23 cellular contexts compared by ENCODE assay signal in the genomic region with DNA sequence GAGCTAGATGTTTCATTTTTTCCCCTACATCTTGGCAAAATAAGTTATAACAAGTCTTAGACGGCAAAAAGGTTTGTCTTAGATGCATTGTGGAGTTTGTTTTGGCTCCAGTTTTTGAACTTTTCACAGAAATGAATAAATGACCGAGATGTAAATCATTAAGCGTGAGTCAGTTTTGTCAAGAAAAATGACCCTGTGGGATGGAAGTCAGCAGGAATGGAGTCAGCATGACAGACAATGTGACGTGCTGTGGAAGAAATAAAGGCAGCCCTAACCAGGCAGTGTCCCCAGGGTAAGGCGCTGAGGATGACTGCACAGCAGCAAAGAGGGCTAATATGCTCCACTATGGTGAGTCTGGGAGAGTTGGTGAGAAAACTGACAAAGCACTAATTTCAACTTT.
"Had no signal": no experiment of that assay in that cellular context is flagged by ENCODE, and none has a peak within 500 bp of the region (broad histone marks: within the 10 kb centered on the region; RNA-seq: fewer than 3 reads in every experiment).

No MANE protein-coding gene starts in this region.

- H3K4me3 ChIP-seq: cardiac muscle cell, dorsolateral prefrontal cortex, gastroesophageal sphincter, heart left ventricle, right atrium auricular region, skin epidermis, upper lobe of right lung had no signal

- H3K4me1 ChIP-seq: right atrium auricular region, upper lobe of right lung had no signal

- H3K9ac ChIP-seq: SK-N-SH had no signal

- H3K36me3 ChIP-seq: cardiac muscle cell, gastroesophageal sphincter, heart left ventricle, right atrium auricular region, upper lobe of right lung had no signal

- H3K9me3 Mint-ChIP-seq: activated CD8-positive, alpha-beta T cell treated with anti-CD3 and anti-CD28 coated beads for 36 hours; activated naive CD4-positive, alpha-beta T cell treated with anti-CD3 and anti-CD28 coated beads, Interleukin-2, amount 10 ng/mL, durations not matched to agents 7 days and 5 days; activated naive CD8-positive, alpha-beta T cell treated with anti-CD3 and anti-CD28 coated beads, Interleukin-2, amount 50 U/mL, for 24 hours; stimulated activated naive CD8-positive, alpha-beta T cell treated with anti-CD3 and anti-CD28 coated beads, Interleukin-15, amount 100 ng/mL, for 72 hours; T-helper 2 cell treated with Interferon-gamma antibody and Interleukin-4, amounts not matched to agents 5 μg/mL and 100 μg/mL, for 36 hours had no signal

- H3K36me3 Mint-ChIP-seq: activated naive CD4-positive, alpha-beta T cell treated with anti-CD3 and anti-CD28 coated beads, Interleukin-2, amount 10 ng/mL, durations not matched to agents 7 days and 5 days; memory B cell had no signal

- DNase-seq: activated CD4-positive, alpha-beta T cell treated with anti-CD3 and anti-CD28 coated beads for 48 hours; activated CD4-positive, CD25-positive, alpha-beta regulatory T cell; activated CD8-positive, alpha-beta T cell treated with anti-CD3 and anti-CD28 coated beads for 36 hours; activated naive CD4-positive, alpha-beta T cell treated with anti-CD3 and anti-CD28 coated beads, Interleukin-2, amount 10 ng/mL, durations not matched to agents 7 days and 5 days; activated naive CD8-positive, alpha-beta T cell treated with anti-CD3 and anti-CD28 coated beads, Interleukin-2, amount 50 U/mL, for 24 hours; activated T-cell treated with anti-CD3 and anti-CD28 coated beads, Interleukin-2, amount 50 U/mL, for 1 hour; anterior cingulate cortex; dorsolateral prefrontal cortex; heart left ventricle; left ventricle myocardium superior; occipital lobe; SK-N-SH; stimulated activated naive CD8-positive, alpha-beta T cell treated with anti-CD3 and anti-CD28 coated beads, Interleukin-15, amount 100 ng/mL, for 72 hours; upper lobe of right lung had no signal

- H3K27me3 ChIP-seq: cardiac muscle cell, gastroesophageal sphincter, heart left ventricle, right atrium auricular region, upper lobe of right lung had no signal

- FAIRE-seq: TTC549 had no signal

- H3K4me3 Mint-ChIP-seq: activated CD8-positive, alpha-beta T cell treated with anti-CD3 and anti-CD28 coated beads for 36 hours; activated naive CD4-positive, alpha-beta T cell treated with anti-CD3 and anti-CD28 coated beads, Interleukin-2, amount 10 ng/mL, durations not matched to agents 7 days and 5 days; activated naive CD8-positive, alpha-beta T cell treated with anti-CD3 and anti-CD28 coated beads, Interleukin-2, amount 50 U/mL, for 24 hours; memory B cell; stimulated activated naive CD8-positive, alpha-beta T cell treated with anti-CD3 and anti-CD28 coated beads, Interleukin-15, amount 100 ng/mL, for 72 hours; T-helper 2 cell treated with Interferon-gamma antibody and Interleukin-4, amounts not matched to agents 5 μg/mL and 100 μg/mL, for 36 hours had no signal

- H3K4me1 Mint-ChIP-seq: activated naive CD4-positive, alpha-beta T cell treated with anti-CD3 and anti-CD28 coated beads, Interleukin-2, amount 10 ng/mL, durations not matched to agents 7 days and 5 days; activated naive CD8-positive, alpha-beta T cell treated with anti-CD3 and anti-CD28 coated beads, Interleukin-2, amount 50 U/mL, for 24 hours; stimulated activated naive CD8-positive, alpha-beta T cell treated with anti-CD3 and anti-CD28 coated beads, Interleukin-15, amount 100 ng/mL, for 72 hours had no signal

- H3K27ac ChIP-seq: cardiac muscle cell, dorsolateral prefrontal cortex, epithelial cell of prostate, gastroesophageal sphincter, heart left ventricle, right atrium auricular region, skin epidermis, upper lobe of right lung had no signal

- H3K27me3 Mint-ChIP-seq: activated naive CD4-positive, alpha-beta T cell treated with anti-CD3 and anti-CD28 coated beads, Interleukin-2, amount 10 ng/mL, durations not matched to agents 7 days and 5 days; progenitor cell of endocrine pancreas had no signal

- H3K4me2 ChIP-seq: SK-N-SH had no signal

- H3K27ac Mint-ChIP-seq: activated CD8-positive, alpha-beta T cell treated with anti-CD3 and anti-CD28 coated beads for 36 hours; activated naive CD4-positive, alpha-beta T cell treated with anti-CD3 and anti-CD28 coated beads, Interleukin-2, amount 10 ng/mL, durations not matched to agents 7 days and 5 days; activated naive CD8-positive, alpha-beta T cell treated with anti-CD3 and anti-CD28 coated beads, Interleukin-2, amount 50 U/mL, for 24 hours; memory B cell; progenitor cell of endocrine pancreas; stimulated activated naive CD8-positive, alpha-beta T cell treated with anti-CD3 and anti-CD28 coated beads, Interleukin-15, amount 100 ng/mL, for 72 hours; T-helper 2 cell treated with Interferon-gamma antibody and Interleukin-4, amounts not matched to agents 5 μg/mL and 100 μg/mL, for 36 hours had no signal

- H3K9me3 ChIP-seq: gastroesophageal sphincter, heart left ventricle, right atrium auricular region, SK-N-SH, upper lobe of right lung had no signal
